13 cellular contexts compared by ENCODE assay signal in the genomic region with DNA sequence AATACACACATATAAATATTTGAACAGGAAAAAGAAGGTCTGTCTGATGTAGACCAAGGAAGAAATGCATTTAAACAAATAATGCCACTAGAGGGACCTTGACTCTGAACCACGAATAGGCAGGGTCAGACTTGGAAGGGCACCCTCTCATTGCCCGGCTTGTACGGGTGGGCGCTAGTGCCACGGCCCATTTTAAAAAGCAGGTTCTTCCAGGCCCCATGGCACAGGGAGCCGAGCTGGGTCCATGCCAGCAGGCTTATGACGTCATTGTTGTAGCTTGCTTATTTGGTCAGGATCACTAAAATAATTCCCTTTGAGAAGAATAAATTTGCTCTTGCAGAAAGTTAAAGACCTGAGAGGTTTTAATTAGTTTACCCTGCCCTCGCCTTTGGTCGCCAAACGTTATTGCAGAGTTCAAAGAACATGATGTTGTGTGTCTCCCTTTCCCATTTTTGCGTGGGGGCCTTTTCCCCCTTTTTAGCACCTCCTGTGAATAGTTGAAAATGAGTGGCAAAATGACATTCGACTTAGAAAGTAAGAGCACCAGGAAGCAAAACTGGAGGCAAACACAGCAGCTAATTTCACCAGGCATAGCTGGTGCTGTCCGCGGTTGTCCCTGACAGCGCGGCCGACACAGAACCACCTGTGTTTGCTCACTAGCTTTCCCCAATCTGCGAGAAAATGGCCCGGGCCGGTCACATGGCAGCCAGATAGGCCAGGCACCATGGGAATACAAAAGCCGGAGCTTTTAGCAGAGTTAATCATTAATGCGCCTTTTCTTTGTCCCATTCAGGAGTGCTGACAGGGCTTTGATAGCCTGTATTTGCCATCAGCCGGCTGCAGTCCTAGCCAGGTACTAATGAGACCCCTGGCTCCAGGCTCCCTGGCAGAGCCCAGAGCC.
DNase-seq lines count a peak whose midpoint lies in the region; ATAC-seq and TF ChIP-seq lines count a peak whose summit lies in the region.
"Had no signal": no experiment of that assay in that cellular context is flagged by ENCODE, and none has a peak within 500 bp of the region (broad histone marks: within the 10 kb centered on the region; RNA-seq: fewer than 3 reads in every experiment).

No MANE protein-coding gene starts in this region.

- no peak overlapping the region for H3K27ac Mint-ChIP-seq in T-helper 17 cell
- H3K27ac Mint-ChIP-seq: mesothelial cell of epicardium; T-helper 1 cell treated with Interleukin-12 subunit alpha and Interleukin-12 subunit beta and Interleukin-4 antibody, amounts not matched to agents 30 μg/mL and 1 μg/mL, for 36 hours had no signal

- DNase-seq in NCI-H1092 treated with DMSO at 0.1 percent for 48 hours (lab: John Stamatoyannopoulos, UW), result peak; percentile 99
- DNase-seq in RWPE1 (ENCODE audit: low spot score), result peak; percentile 10
- DNase-seq in kidney tubule cell (ENCODE audit: low spot score), result peak; percentile 88
- DNase-seq in T-helper 17 cell, result no peak
- DNase-seq in medulla oblongata (ENCODE audit: extremely low spot score), result no peak
- DNase-seq in activated CD4-positive, alpha-beta T cell treated with anti-CD3 and anti-CD28 coated beads for 4 hours, result no peak
- no peak for DNase-seq in effector CD8-positive, alpha-beta T cell (lab: John Stamatoyannopoulos, UW)
- DNase-seq: activated effector memory CD4-positive, alpha-beta T cell treated with anti-CD3 and anti-CD28 coated beads, Interleukin-2, amount 50 U/mL, for 16 hours; stimulated activated CD4-positive, alpha-beta T cell treated with anti-CD3 and anti-CD28 coated beads, Interleukin-4, amount 100 ng/mL, for 24 hours had no signal

- no peak for ATAC-seq in T-helper 17 cell

- H3K9me3 ChIP-seq in T-helper 17 cell (ENCODE audit: control insufficient read depth, low read length, poor library complexity, severe bottlenecking), result no peaks in the 10 kb centered on the region
- H3K9me3 ChIP-seq: vagina had no signal

- TF ChIP-seq CTCF in C4-2B (conservative IDR thresholded peaks at IDR 0.05) (peak; percentile 31), RWPE1 (conservative IDR thresholded peaks at IDR 0.05; ENCODE audit: low read depth) (no peak)

- no peaks in the 10 kb centered on the region for H3K27me3 Mint-ChIP-seq in T-helper 17 cell

- CTCF ChIA-PET in RWPE1 (lab: Yijun Ruan, JAX), result interaction anchor here (0.6 to 1.6 kb wide), 4 partner anchors 16 to 273 kb away, joined by 3 to 4 read pairs (median 3); no protein-coding TSS in a partner anchor

- H3K27ac ChIP-seq in C4-2B, result no peak overlapping the region
- no peak overlapping the region for H3K27ac ChIP-seq in RWPE1
- H3K27ac ChIP-seq: vagina had no signal

- H3K4me3 Mint-ChIP-seq in T-helper 17 cell, result no peak overlapping the region
- H3K4me3 Mint-ChIP-seq: mesothelial cell of epicardium; T-helper 1 cell treated with Interleukin-12 subunit alpha and Interleukin-12 subunit beta and Interleukin-4 antibody, amounts not matched to agents 30 μg/mL and 1 μg/mL, for 36 hours had no signal

- POLR2A ChIA-PET in RWPE1 (lab: Yijun Ruan, JAX; ENCODE audit: low non-redundant PET), result no interaction called here

- no peaks in the 10 kb centered on the region for H3K4me1 Mint-ChIP-seq in T-helper 17 cell
- H3K4me1 Mint-ChIP-seq: mesothelial cell of epicardium had no signal

- no peaks in the 10 kb centered on the region for H3K36me3 Mint-ChIP-seq in T-helper 17 cell (ENCODE audit: low read depth)
- H3K36me3 Mint-ChIP-seq: mesothelial cell of epicardium had no signal

Comparison
In these comparisons a context has a peak if more than half of its experiments do, and no peak if none do; other contexts are left out.
1. DNase-seq: peak in NCI-H1092 treated with DMSO at 0.1 percent for 48 hours (single experiment), RWPE1 (single experiment) and kidney tubule cell (single experiment); none in T-helper 17 cell (0 of 3), medulla oblongata (single experiment), activated CD4-positive, alpha-beta T cell treated with anti-CD3 and anti-CD28 coated beads for 4 hours (0 of 2) and effector CD8-positive, alpha-beta T cell (single experiment).